21 cellular contexts compared by ENCODE assay signal in genomic region chr13:31081316-31081715, GRCh38.
"Had no signal": no experiment of that assay in that cellular context is flagged by ENCODE, and none has a peak within 500 bp of the region (broad histone marks: within the 10 kb centered on the region; RNA-seq: fewer than 3 reads in every experiment).

No MANE protein-coding gene starts in this region.

- H3K27me3 Mint-ChIP-seq: brain had no signal

- H3K36me3 ChIP-seq: gastrocnemius medialis, left lung, sigmoid colon, spleen had no signal

- H3K27ac ChIP-seq: gastrocnemius medialis, left lung, sigmoid colon, spleen, VCaP had no signal

- H3K36me3 Mint-ChIP-seq: activated naive CD4-positive, alpha-beta T cell treated with anti-CD3 and anti-CD28 coated beads, Interleukin-2, amount 10 ng/mL, durations not matched to agents 7 days and 5 days; brain; stimulated activated naive B cell treated with anti-CD40 and anti-IgM and Interleukin-4, amounts not matched to agents 10 μg/mL and 1 μg/mL and 100 μg/mL, for 72 hours had no signal

- H3K27me3 ChIP-seq: sigmoid colon had no signal

- H3K4me3 ChIP-seq: gastrocnemius medialis, left lung, sigmoid colon, spleen had no signal

- H3K4me1 ChIP-seq: gastrocnemius medialis, left lung, sigmoid colon, spleen had no signal

- H3K27ac Mint-ChIP-seq: activated naive CD4-positive, alpha-beta T cell treated with anti-CD3 and anti-CD28 coated beads, Interleukin-2, amount 10 ng/mL, durations not matched to agents 7 days and 5 days; activated naive CD8-positive, alpha-beta T cell treated with anti-CD3 and anti-CD28 coated beads, Interleukin-2, amount 50 U/mL, for 24 hours; brain; stimulated activated naive B cell treated with anti-CD40 and anti-IgM and Interleukin-4, amounts not matched to agents 10 μg/mL and 1 μg/mL and 100 μg/mL, for 72 hours had no signal

- DNase-seq: activated CD4-positive, alpha-beta T cell treated with anti-CD3 and anti-CD28 coated beads, Interleukin-2, amount 50 U/mL, for 1 hour; activated CD4-positive, CD25-positive, alpha-beta regulatory T cell treated with anti-CD3 and anti-CD28 coated beads, Interleukin-2, amount 50 U/mL, for 72 hours; activated CD8-positive, alpha-beta memory T cell treated with anti-CD3 and anti-CD28 coated beads, Interleukin-2, amount 50 U/mL, for 4 hours; activated naive CD4-positive, alpha-beta T cell treated with anti-CD3 and anti-CD28 coated beads, Interleukin-2, amount 10 ng/mL, durations not matched to agents 7 days and 5 days; activated naive CD8-positive, alpha-beta T cell treated with anti-CD3 and anti-CD28 coated beads, Interleukin-2, amount 50 U/mL, for 24 hours; activated T-cell treated with anti-CD3 and anti-CD28 coated beads, Interleukin-2, amount 50 U/mL, for 4 hours; anterior cingulate cortex; cortex of kidney; effector CD4-positive, alpha-beta T cell; gastrocnemius medialis; head of caudate nucleus; left lung; occipital lobe; posterior cingulate gyrus; sigmoid colon; spleen; stimulated activated CD4-positive, alpha-beta T cell treated with anti-CD3 and anti-CD28 coated beads, Interleukin-4, amount 100 ng/mL, for 4 hours; stimulated activated naive B cell treated with anti-CD40 and anti-IgM and Interleukin-4, amounts not matched to agents 10 μg/mL and 1 μg/mL and 100 μg/mL, for 72 hours had no signal

- H3K9me3 Mint-ChIP-seq: activated naive CD4-positive, alpha-beta T cell treated with anti-CD3 and anti-CD28 coated beads, Interleukin-2, amount 10 ng/mL, durations not matched to agents 7 days and 5 days; activated naive CD8-positive, alpha-beta T cell treated with anti-CD3 and anti-CD28 coated beads, Interleukin-2, amount 50 U/mL, for 24 hours; activated T-cell treated with anti-CD3 and anti-CD28 coated beads, Interleukin-2, amount 50 U/mL, for 4 hours; stimulated activated naive B cell treated with anti-CD40 and anti-IgM and Interleukin-4, amounts not matched to agents 10 μg/mL and 1 μg/mL and 100 μg/mL, for 72 hours had no signal

- H3K4me3 Mint-ChIP-seq: activated naive CD4-positive, alpha-beta T cell treated with anti-CD3 and anti-CD28 coated beads, Interleukin-2, amount 10 ng/mL, durations not matched to agents 7 days and 5 days; activated naive CD8-positive, alpha-beta T cell treated with anti-CD3 and anti-CD28 coated beads, Interleukin-2, amount 50 U/mL, for 24 hours; activated T-cell treated with anti-CD3 and anti-CD28 coated beads, Interleukin-2, amount 50 U/mL, for 4 hours; brain; stimulated activated naive B cell treated with anti-CD40 and anti-IgM and Interleukin-4, amounts not matched to agents 10 μg/mL and 1 μg/mL and 100 μg/mL, for 72 hours had no signal

- H3K9me3 ChIP-seq: gastrocnemius medialis, left lung, sigmoid colon, spleen had no signal

- H3K4me1 Mint-ChIP-seq: activated naive CD4-positive, alpha-beta T cell treated with anti-CD3 and anti-CD28 coated beads, Interleukin-2, amount 10 ng/mL, durations not matched to agents 7 days and 5 days; brain; stimulated activated naive B cell treated with anti-CD40 and anti-IgM and Interleukin-4, amounts not matched to agents 10 μg/mL and 1 μg/mL and 100 μg/mL, for 72 hours had no signal

- ATAC-seq: activated naive CD8-positive, alpha-beta T cell treated with anti-CD3 and anti-CD28 coated beads, Interleukin-2, amount 50 U/mL, for 24 hours; activated T-cell treated with anti-CD3 and anti-CD28 coated beads, Interleukin-2, amount 50 U/mL, for 4 hours; esophagus mucosa; gastrocnemius medialis; left lung; stimulated activated naive B cell treated with anti-CD40 and anti-IgM and Interleukin-4, amounts not matched to agents 10 μg/mL and 1 μg/mL and 100 μg/mL, for 72 hours had no signal
